Comparison of ENCODE assay signal across 13 cellular contexts in genomic region chr11:46281374-46281831, GRCh38. TPM values are rescaled to one million over a fixed set of nuclear protein-coding genes. Genes with fewer than 3 reads are reported as not detected.
DNase-seq lines count a peak whose midpoint lies in the region; ATAC-seq lines count a peak whose summit lies in the region.
"Had no signal": no experiment of that assay in that cellular context is flagged by ENCODE, and none has a peak within 500 bp of the region (broad histone marks: within the 10 kb centered on the region; RNA-seq: fewer than 3 reads in every experiment).

No MANE protein-coding gene starts in this region.

- peak overlapping the region; percentile 33; the same call in 1 of the 2 replicates for H3K4me3 ChIP-seq in SK-N-MC
- H3K4me3 ChIP-seq in right cardiac atrium (ENCODE audit: low read length): no peak overlapping the region
- H3K4me3 ChIP-seq in skin epidermis: no peak overlapping the region

- peak; percentile 2 to 6 for ATAC-seq in right cardiac atrium
- no peak for ATAC-seq in HG02759 (IDR thresholded peaks at IDR 0.05; ENCODE audit: unreplicated experiment)
- no peak for ATAC-seq in HG03520 (IDR thresholded peaks at IDR 0.05; ENCODE audit: unreplicated experiment)
- ATAC-seq: effector memory CD8-positive, alpha-beta T cell had no signal

- peak overlapping the region; percentile 57 for H3K27ac ChIP-seq in SK-N-MC
- no peak overlapping the region for H3K27ac ChIP-seq in right cardiac atrium (ENCODE audit: low read length)
- H3K27ac ChIP-seq in skin epidermis: peak overlapping the region in 12 of 21 experiments; percentile 1 to 71 (median 37)

- intact Hi-C loops in right cardiac atrium (cut with DNase I): no loop called here

- H3K9ac ChIP-seq in SK-N-MC (ENCODE audit: insufficient read length): peak overlapping the region; percentile 2

- DNase-seq in HCEC 1CT (peak; percentile 45), SK-N-MC (ENCODE audit: low read depth, low spot score) (no peak), right cardiac atrium (peak in 1 of 3 donors; percentile 58), NOMO-1 treated with DMSO at 0.1 percent for 48 hours (lab: John Stamatoyannopoulos, UW; ENCODE audit: unreplicated experiment) (no peak), T-helper 2 cell (no peak)
- DNase-seq: effector memory CD8-positive, alpha-beta T cell; left cardiac atrium; NCI-H524 treated with DMSO at 0.1 percent for 48 hours; substantia nigra had no signal

- no peaks in the 10 kb centered on the region for H3K9me3 ChIP-seq in SK-N-MC (ENCODE audit: low read depth, low read length)
- H3K9me3 ChIP-seq in right cardiac atrium (ENCODE audit: control insufficient read depth, low read length): no peaks in the 10 kb centered on the region

- 24% methylated on average over 7 of the region's 7 CpGs for WGBS in right cardiac atrium

- H3K4me1 ChIP-seq in right cardiac atrium (ENCODE audit: control insufficient read depth, insufficient read depth, low read length): peaks cover 2% of the 10 kb centered on the region

- H3K36me3 ChIP-seq in SK-N-MC (ENCODE audit: insufficient read depth, low read length): no peaks in the 10 kb centered on the region

- no peaks in the 10 kb centered on the region for H3K27me3 ChIP-seq in right cardiac atrium (ENCODE audit: control insufficient read depth, insufficient read depth)

RNA-seq across cellular contexts. Expression of gene CREB3L1, which starts 3.9 kb away (rescaled TPM):
- total RNA-seq in right cardiac atrium: 10 to 100 TPM in 3 of 4 donors, 1 to 10 TPM in 1; 9.7 to 18.8 (median 15.3) TPM
- 15.2 TPM for polyA plus RNA-seq in right cardiac atrium
- polyA plus RNA-seq: IgD-negative memory B cell had no signal

Comparison
In these comparisons a context has a peak if more than half of its experiments do, and no peak if none do; other contexts are left out.
1. ATAC-seq: peak in right cardiac atrium (2 of 2); none in HG02759 (single experiment) and HG03520 (single experiment).